In genomic region chr7:48269066-48269465, GRCh38 we compare ENCODE assay signal across 1 cellular context.
TF ChIP-seq lines count a peak whose summit lies in the region.

No MANE protein-coding gene starts in this region.

TF ChIP-seq in IMR-90, 13 proteins besides CTCF, POLR2A, EP300 and RAD21 (continued from another document):
- TF ChIP-seq ELK1 (IDR thresholded peaks at IDR 0.05; ENCODE audit: borderline replicate concordance, low read depth, low read length) (no peak), SMC3 (IDR thresholded peaks at IDR 0.05; ENCODE audit: low read depth, low read length) (no peak), MXI1 (IDR thresholded peaks at IDR 0.05; ENCODE audit: borderline replicate concordance, low read depth, low read length) (no peak), NFE2L2 (IDR thresholded peaks at IDR 0.05; ENCODE audit: low read depth, low read length) (no peak), BHLHE40 (IDR thresholded peaks at IDR 0.05; ENCODE audit: low read depth, low read length) (no peak), USF2 (IDR thresholded peaks at IDR 0.05; ENCODE audit: low read depth, low read length) (no peak), CEBPB (IDR thresholded peaks at IDR 0.05; ENCODE audit: low read depth, low read length) (no peak), MAZ (IDR thresholded peaks at IDR 0.05; ENCODE audit: borderline replicate concordance, low read depth, low read length) (no peak), CHD1 (IDR thresholded peaks at IDR 0.05; ENCODE audit: low read depth, low read length) (no peak), MAFK (IDR thresholded peaks at IDR 0.05; ENCODE audit: low read depth, low read length) (no peak), RFX5 (IDR thresholded peaks at IDR 0.05; ENCODE audit: low read depth, low read length) (no peak)
